12 cellular contexts compared by ENCODE assay signal in genomic region chr2:39093208-39093898, GRCh38. TPM values are rescaled to one million over a fixed set of nuclear protein-coding genes. Genes with fewer than 3 reads are reported as not detected.
DNase-seq lines count a peak whose midpoint lies in the region; ATAC-seq and TF ChIP-seq lines count a peak whose summit lies in the region.
"Had no signal": no experiment of that assay in that cellular context is flagged by ENCODE, and none has a peak within 500 bp of the region (broad histone marks: within the 10 kb centered on the region; RNA-seq: fewer than 3 reads in every experiment).

No MANE protein-coding gene starts in this region.

- H3K79me2 ChIP-seq in MM.1S (ENCODE audit: low read length), result peaks cover 79% of the 10 kb centered on the region

- H3K9me3 Mint-ChIP-seq in immature natural killer cell, result no peaks in the 10 kb centered on the region

- DNase-seq in MM.1S (peak; percentile 45), immature natural killer cell (peak in 2 of 3 donors; percentile 3 to 10), vagina (ENCODE audit: extremely low spot score in 2 of 2) (no peak), medulla oblongata (ENCODE audit: extremely low spot score) (no peak), NK-92 (lab: John Stamatoyannopoulos, UW; ENCODE audit: unreplicated experiment) (no peak)
- DNase-seq: COR-L47, MG63, midbrain, NCI-H526 had no signal

- H3K27ac ChIP-seq in MM.1S (ENCODE audit: low read length) (peak overlapping the region; percentile 95; the same call in 1 of the 2 replicates), vagina (no peak overlapping the region)

- H3K27me3 Mint-ChIP-seq in immature natural killer cell (ENCODE audit: low read depth in 3 of 3), result peaks cover 0 to 2% (median 0%) of the 10 kb centered on the region in 3 donors

- H3K36me3 Mint-ChIP-seq in immature natural killer cell, result peaks cover 0 to 5% (median 0%) of the 10 kb centered on the region in 3 donors

- H3K9me3 ChIP-seq in MM.1S (replicated peaks; ENCODE audit: insufficient read depth, low read length) (no peaks in the 10 kb centered on the region), vagina (no peaks in the 10 kb centered on the region)
- H3K9me3 ChIP-seq: MG63 had no signal

- no peak for TF ChIP-seq POLR2A in vagina (IDR thresholded peaks at IDR 0.05)

- intact Hi-C loops in vagina (cut with DNase I), result no loop called here

- no peak for TF ChIP-seq CTCF in MM.1S (IDR thresholded peaks at IDR 0.05; ENCODE audit: low read length)
- TF ChIP-seq CTCF in vagina (IDR thresholded peaks at IDR 0.05), result no peak

- H3K4me1 ChIP-seq in MM.1S (ENCODE audit: low read length) (peaks cover 46% of the 10 kb centered on the region), vagina (peaks cover 29% of the 10 kb centered on the region)

- H3K4me1 Mint-ChIP-seq in immature natural killer cell, result peaks cover 52 to 79% of the 10 kb centered on the region in 2 donors

- H3F3A ChIP-seq in MM.1S (ENCODE audit: insufficient read depth, low read length), result peaks cover 41% of the 10 kb centered on the region

- peak overlapping the region; percentile 37 to 81 (median 72) for H3K27ac Mint-ChIP-seq in immature natural killer cell

- H3K4me2 ChIP-seq in MM.1S (ENCODE audit: low read depth, low read length), result peak overlapping the region; percentile 70

- H3K4me3 ChIP-seq in MM.1S (ENCODE audit: low read length) (peak overlapping the region; percentile 47), vagina (no peak overlapping the region)
- H3K4me3 ChIP-seq: MG63 had no signal

- ATAC-seq in GM18498 (IDR thresholded peaks at IDR 0.05; ENCODE audit: unreplicated experiment) (peak; percentile 46), GM21526 (IDR thresholded peaks at IDR 0.05; ENCODE audit: low FRiP score, unreplicated experiment) (peak; percentile 52), GM21360 (IDR thresholded peaks at IDR 0.05; ENCODE audit: unreplicated experiment) (no peak)

- H2AFZ ChIP-seq in MM.1S (ENCODE audit: low read length), result no peak overlapping the region

- no peaks in the 10 kb centered on the region for H3K9me2 ChIP-seq in MM.1S (replicated peaks; ENCODE audit: insufficient read depth, low read length)

- no peaks in the 10 kb centered on the region for H3K36me3 ChIP-seq in MM.1S (replicated peaks; ENCODE audit: insufficient read depth, low read length)
- H3K36me3 ChIP-seq in vagina, result no peaks in the 10 kb centered on the region
- H3K36me3 ChIP-seq: MG63 had no signal

- H3K9ac ChIP-seq in MM.1S (ENCODE audit: low read length), result peak overlapping the region; percentile 37

- H3K4me3 Mint-ChIP-seq in immature natural killer cell, result peak overlapping the region; percentile 3 to 56 (median 18)

- H3K27me3 ChIP-seq in MM.1S (replicated peaks; ENCODE audit: insufficient read depth, low read length) (no peaks in the 10 kb centered on the region), vagina (no peaks in the 10 kb centered on the region)
- H3K27me3 ChIP-seq: MG63 had no signal

- no peaks in the 10 kb centered on the region for H4K20me1 ChIP-seq in MM.1S (ENCODE audit: insufficient read depth, low read length)

RNA-seq across cellular contexts. Expression of gene SOS1, which starts 27.5 kb away (rescaled TPM):
- 10 to 100 TPM in 1 of 3 donors, 1 to 10 TPM in 2; 3.6 to 12.8 (median 8.2) TPM for polyA plus RNA-seq in immature natural killer cell
- 20.1 TPM for total RNA-seq in vagina

Comparison
In these comparisons a context has a peak if more than half of its experiments do, and no peak if none do; other contexts are left out.
1. DNase-seq: peak in MM.1S (single experiment) and immature natural killer cell (2 of 3); none in vagina (0 of 2), medulla oblongata (single experiment) and NK-92 (single experiment).